ENCODE assay signal across 16 cellular contexts in genomic region chr5:134708301-134708700, GRCh38.
"Had no signal": no experiment of that assay in that cellular context is flagged by ENCODE, and none has a peak within 500 bp of the region (broad histone marks: within the 10 kb centered on the region; RNA-seq: fewer than 3 reads in every experiment).

No MANE protein-coding gene starts in this region.

- H3K4me3 ChIP-seq: esophagus squamous epithelium, gastroesophageal sphincter, hepatocyte, right atrium auricular region, suprapubic skin, thyroid gland had no signal

- DNase-seq: effector memory CD8-positive, alpha-beta T cell; esophagus squamous epithelium; foreskin fibroblast; head of caudate nucleus; left colon; left ventricle myocardium superior; naive thymus-derived CD4-positive, alpha-beta T cell; posterior cingulate gyrus; small intestine; stimulated activated CD4-positive, alpha-beta T cell treated with anti-CD3 and anti-CD28 coated beads, Interleukin-12 subunit alpha, Interleukin-12 subunit beta, amount 100 ng/mL, for 4 hours; stimulated activated naive CD4-positive, alpha-beta T cell treated with Interleukin-2 at 50 U/mL for 16 hours; thyroid gland had no signal

- ATAC-seq: effector memory CD8-positive, alpha-beta T cell; gastroesophageal sphincter; left colon; left ventricle myocardium superior; naive thymus-derived CD4-positive, alpha-beta T cell had no signal

- H3K4me1 ChIP-seq: esophagus squamous epithelium, gastroesophageal sphincter, right atrium auricular region, suprapubic skin, thyroid gland had no signal

- H3K9me3 ChIP-seq: esophagus squamous epithelium, gastroesophageal sphincter, right atrium auricular region, suprapubic skin, thyroid gland had no signal

- H3K27me3 ChIP-seq: esophagus squamous epithelium, gastroesophageal sphincter, hepatocyte, right atrium auricular region, suprapubic skin, thyroid gland had no signal
